ENCODE assay signal across 8 cellular contexts in genomic region chr19:38952395-38953165, GRCh38. TPM values are rescaled to one million over a fixed set of nuclear protein-coding genes. Genes with fewer than 3 reads are reported as not detected.
DNase-seq lines count a peak whose midpoint lies in the region; ATAC-seq, FAIRE-seq and TF ChIP-seq lines count a peak whose summit lies in the region.

No MANE protein-coding gene starts in this region.

- DNase-seq in CD4-positive, alpha-beta memory T cell: peak; percentile 34 to 52 (median 42)
- DNase-seq in GM19239 (ENCODE audit: insufficient read length, low spot score) (peak; percentile 32), NCI-H526 treated with DMSO at 0.1 percent for 48 hours (lab: John Stamatoyannopoulos, UW) (peak; percentile 22), bronchial epithelial cell (ENCODE audit: low read depth) (peak; percentile 40), neural progenitor cell (ENCODE audit: low spot score) (peak; percentile 54), sigmoid colon (no peak), hippocampal formation (lab: John Stamatoyannopoulos, UW) (no peak)

- peak; percentile 80 for FAIRE-seq in GM19239 (lab: Jason Lieb, UNC)
- no peak for FAIRE-seq in bronchial epithelial cell (lab: Jason Lieb, UNC)

- POLR2A ChIA-PET in CD4-positive, alpha-beta memory T cell (lab: Charles Lee; ENCODE audit: partially characterized antibody): no interaction called here

- intact Hi-C loops in CD4-positive, alpha-beta memory T cell (cut with micrococcal nuclease): loop anchor here (1.0 kb wide), 1 partner anchor 549 kb away; the partner anchor contains the start of gene FAM98C
- intact Hi-C loops in sigmoid colon (cut with DNase I): no loop called here

- no peaks in the 10 kb centered on the region for H3K36me3 ChIP-seq in CD4-positive, alpha-beta memory T cell (ENCODE audit: insufficient read depth, low read length)
- H3K36me3 ChIP-seq in bronchial epithelial cell (ENCODE audit: control insufficient read depth, insufficient read depth, low read length) (peaks cover 2% of the 10 kb centered on the region), neural progenitor cell (no peaks in the 10 kb centered on the region), sigmoid colon (peaks cover 0 to 13% (median 0%) of the 10 kb centered on the region in 4 donors)

- peak overlapping the region in 2 of 7 donors; percentile 77 to 85 for H3K27ac Mint-ChIP-seq in CD4-positive, alpha-beta memory T cell
- no peak overlapping the region for H3K27ac Mint-ChIP-seq in neural progenitor cell

- WGBS in sigmoid colon, 2 donors: 31 to 62% methylated on average over 13 of the region's 13 CpGs

- H3K27me3 Mint-ChIP-seq in CD4-positive, alpha-beta memory T cell: peaks cover 6 to 9% of the 10 kb centered on the region in 2 donors
- peaks cover 8% of the 10 kb centered on the region for H3K27me3 Mint-ChIP-seq in neural progenitor cell (ENCODE audit: insufficient read depth, low read depth)

- H3K4me1 Mint-ChIP-seq in CD4-positive, alpha-beta memory T cell: peaks cover 11 to 17% (median 14%) of the 10 kb centered on the region in 4 donors
- H3K4me1 Mint-ChIP-seq in neural progenitor cell: peaks cover 8% of the 10 kb centered on the region

- H3K27me3 ChIP-seq in CD4-positive, alpha-beta memory T cell (ENCODE audit: insufficient read depth, low read length): no peaks in the 10 kb centered on the region
- no peaks in the 10 kb centered on the region for H3K27me3 ChIP-seq in bronchial epithelial cell (ENCODE audit: control insufficient read depth, insufficient read depth, low read length)
- H3K27me3 ChIP-seq in neural progenitor cell: peaks cover 8% of the 10 kb centered on the region
- no peaks in the 10 kb centered on the region for H3K27me3 ChIP-seq in sigmoid colon

- peaks cover 5% of the 10 kb centered on the region for H3F3A ChIP-seq in neural progenitor cell (ENCODE audit: low read depth)

- TF ChIP-seq POLR2A in sigmoid colon (IDR thresholded peaks at IDR 0.05): no peak

- peak overlapping the region in 3 of 8 donors; percentile 5 to 16 (median 12) for H3K4me3 Mint-ChIP-seq in CD4-positive, alpha-beta memory T cell
- no peak overlapping the region for H3K4me3 Mint-ChIP-seq in neural progenitor cell

- no peak overlapping the region for H3K4me3 ChIP-seq in CD4-positive, alpha-beta memory T cell (ENCODE audit: low read length in 2 of 2)
- no peak overlapping the region for H3K4me3 ChIP-seq in bronchial epithelial cell (ENCODE audit: low read depth, low read length)
- no peak overlapping the region for H3K4me3 ChIP-seq in neural progenitor cell
- H3K4me3 ChIP-seq in sigmoid colon: no peak overlapping the region

- TF ChIP-seq CTCF in bronchial epithelial cell (IDR thresholded peaks at IDR 0.05; ENCODE audit: insufficient read depth, low read length, severe bottlenecking) (peak; percentile 58), neural progenitor cell (IDR thresholded peaks at IDR 0.05) (peak; percentile 56), sigmoid colon (IDR thresholded peaks at IDR 0.05) (no peak)

- H3K79me2 ChIP-seq in neural progenitor cell (ENCODE audit: low read depth): no peaks in the 10 kb centered on the region

- H3K9ac ChIP-seq in neural progenitor cell: no peak overlapping the region

- no peak for TF ChIP-seq EP300 in sigmoid colon (IDR thresholded peaks at IDR 0.05)

- H4K20me1 ChIP-seq in neural progenitor cell (ENCODE audit: low read depth): peaks cover 4% of the 10 kb centered on the region

- H3K27ac ChIP-seq in CD4-positive, alpha-beta memory T cell (ENCODE audit: low read depth, low read length): no peak overlapping the region
- H3K27ac ChIP-seq in neural progenitor cell: no peak overlapping the region
- no peak overlapping the region for H3K27ac ChIP-seq in sigmoid colon

- no peaks in the 10 kb centered on the region for H3K9me3 ChIP-seq in CD4-positive, alpha-beta memory T cell (ENCODE audit: control insufficient read depth in 1 of 2, low read length in 2 of 2)
- H3K9me3 ChIP-seq in neural progenitor cell (ENCODE audit: low read depth) (no peaks in the 10 kb centered on the region), sigmoid colon (no peaks in the 10 kb centered on the region)

- peaks cover 8% of the 10 kb centered on the region for H3K4me1 ChIP-seq in CD4-positive, alpha-beta memory T cell (ENCODE audit: insufficient read depth, low read length)
- no peaks in the 10 kb centered on the region for H3K4me1 ChIP-seq in neural progenitor cell
- peaks cover 0 to 11% (median 10%) of the 10 kb centered on the region in 4 donors for H3K4me1 ChIP-seq in sigmoid colon

- no peak for ATAC-seq in GM21528 (IDR thresholded peaks at IDR 0.05; ENCODE audit: low FRiP score, unreplicated experiment)

- H3K36me3 Mint-ChIP-seq in CD4-positive, alpha-beta memory T cell: no peaks in the 10 kb centered on the region
- peaks cover 2% of the 10 kb centered on the region for H3K36me3 Mint-ChIP-seq in neural progenitor cell

- H3K4me2 ChIP-seq in neural progenitor cell: no peak overlapping the region

- H2AFZ ChIP-seq in neural progenitor cell (replicated peaks): no peak overlapping the region

- CTCF ChIA-PET in CD4-positive, alpha-beta memory T cell (lab: Charles Lee; ENCODE audit: partially characterized antibody): interaction anchor here (0.9 to 2.4 kb wide), 3 partner anchors 18 to 550 kb away, joined by 3 to 12 read pairs (median 3); partner anchors contain the start of genes FAM98C, MRPS12 and SARS2

- H3K9me3 Mint-ChIP-seq in CD4-positive, alpha-beta memory T cell: no peaks in the 10 kb centered on the region
- H3K9me3 Mint-ChIP-seq in neural progenitor cell: no peaks in the 10 kb centered on the region

RNA-seq across cellular contexts. Expression of gene MRPS12, which starts 21.8 kb away (rescaled TPM):
- 10 to 100 TPM; 25.2 to 26.9 TPM for total RNA-seq in CD4-positive, alpha-beta memory T cell
- polyA plus RNA-seq in CD4-positive, alpha-beta memory T cell: 100 to 1,000 TPM in 1 of 2 donors, 10 to 100 TPM in 1; 76.4 to 118 TPM
- total RNA-seq in bronchial epithelial cell (56.5 and 62.4 TPM in 2 replicates), neural progenitor cell (ENCODE audit: low replicate concordance) (9.2 and 23.9 TPM in 2 replicates), sigmoid colon (10 to 100 TPM; 25.0 to 30.7 (median 27.5) TPM)
- 10 to 100 TPM; 58.9 to 74.4 (median 73.2) TPM for polyA plus RNA-seq in sigmoid colon

RNA-seq across cellular contexts. Expression of gene SARS2, which starts 22.0 kb away (rescaled TPM):
- 10 to 100 TPM; 17.0 to 20.2 TPM for total RNA-seq in CD4-positive, alpha-beta memory T cell
- 10 to 100 TPM in 1 of 2 donors, 1 to 10 TPM in 1; 9.6 to 14.0 TPM for polyA plus RNA-seq in CD4-positive, alpha-beta memory T cell
- total RNA-seq in bronchial epithelial cell (5.4 and 8.2 TPM in 2 replicates), neural progenitor cell (ENCODE audit: low replicate concordance) (45.8 and 63.6 TPM in 2 replicates), sigmoid colon (10 to 100 TPM in 2 of 4 donors, 1 to 10 TPM in 2; 7.4 to 32.7 (median 12.2) TPM)
- polyA plus RNA-seq in sigmoid colon: 10 to 100 TPM; 14.4 to 38.9 (median 15.3) TPM

RNA-seq across cellular contexts. Expression of gene FBXO17, which starts 23.0 kb away (rescaled TPM):
- total RNA-seq in CD4-positive, alpha-beta memory T cell: not detected
- polyA plus RNA-seq in CD4-positive, alpha-beta memory T cell: not detected
- total RNA-seq in bronchial epithelial cell: 5.0 and 11.6 TPM in 2 replicates
- total RNA-seq in neural progenitor cell (ENCODE audit: low replicate concordance): 8.3 and 24.9 TPM in 2 replicates
- total RNA-seq in sigmoid colon: 10 to 100 TPM; 20.3 to 28.6 (median 25.9) TPM
- 1 to 10 TPM; 1.6 to 4.8 (median 3.3) TPM for polyA plus RNA-seq in sigmoid colon

RNA-seq across cellular contexts. Expression of gene CCER2, which starts 40.6 kb away (rescaled TPM):
- total RNA-seq in CD4-positive, alpha-beta memory T cell: under 1 TPM; 0.42 to 0.79 TPM
- polyA plus RNA-seq in CD4-positive, alpha-beta memory T cell: not detected
- total RNA-seq in bronchial epithelial cell (0.13 TPM in 1 of 2 replicates, not detected in the other), neural progenitor cell (ENCODE audit: low replicate concordance) (1.1 and 1.3 TPM in 2 replicates), sigmoid colon (1 to 10 TPM in 1 of 4 donors, under 1 TPM in 1, not detected in 2; 0.83 to 1.1 TPM)
- polyA plus RNA-seq in sigmoid colon: under 1 TPM in 1 of 3 donors, not detected in 2; 0.90 TPM

RNA-seq across cellular contexts. Expression of gene NFKBIB, which starts 52.8 kb away (rescaled TPM):
- total RNA-seq in CD4-positive, alpha-beta memory T cell: 10 to 100 TPM; 23.9 to 26.0 TPM
- polyA plus RNA-seq in CD4-positive, alpha-beta memory T cell: 10 to 100 TPM in 1 of 2 donors, 1 to 10 TPM in 1; 7.2 to 15.2 TPM
- total RNA-seq in bronchial epithelial cell (23.2 and 25.9 TPM in 2 replicates), neural progenitor cell (ENCODE audit: low replicate concordance) (8.3 and 11.5 TPM in 2 replicates), sigmoid colon (10 to 100 TPM; 13.8 to 20.2 (median 16.9) TPM)
- polyA plus RNA-seq in sigmoid colon: 10 to 100 TPM; 28.8 to 63.9 (median 45.8) TPM

Comparison
In these comparisons a context has a peak if more than half of its experiments do, and no peak if none do; other contexts are left out.
1. DNase-seq: peak in CD4-positive, alpha-beta memory T cell (5 of 5), GM19239 (single experiment), NCI-H526 treated with DMSO at 0.1 percent for 48 hours (single experiment), bronchial epithelial cell (single experiment) and neural progenitor cell (single experiment); none in sigmoid colon (single experiment) and hippocampal formation (0 of 2).
2. CTCF ChIP-seq: peak in bronchial epithelial cell (single experiment) and neural progenitor cell (single experiment); none in sigmoid colon (0 of 4).